ENCODE assay signal across 8 cellular contexts in genomic region chr13:91722267-91722884, GRCh38.
DNase-seq lines count a peak whose midpoint lies in the region; ATAC-seq and TF ChIP-seq lines count a peak whose summit lies in the region.

No MANE protein-coding gene starts in this region.

- no peaks in the 10 kb centered on the region for H3K27me3 ChIP-seq in left lung

- H3K27ac Mint-ChIP-seq in activated CD4-positive, alpha-beta memory T cell treated with anti-CD3 and anti-CD28 coated beads, Interleukin-2, amount 10 ng/mL, durations not matched to agents 7 days and 5 days, result no peak overlapping the region

- CTCF ChIA-PET in activated CD4-positive, alpha-beta memory T cell treated with anti-CD3 and anti-CD28 coated beads, Interleukin-2, amount 10 ng/mL, durations not matched to agents 7 days and 5 days (lab: Charles Lee), result interaction anchor here (0.6 to 1.5 kb wide), 3 partner anchors 42 to 411 kb away, joined by 3 to 4 read pairs (median 3); no protein-coding TSS in a partner anchor

- no peaks in the 10 kb centered on the region for H3K4me1 Mint-ChIP-seq in activated CD4-positive, alpha-beta memory T cell treated with anti-CD3 and anti-CD28 coated beads, Interleukin-2, amount 10 ng/mL, durations not matched to agents 7 days and 5 days

- TF ChIP-seq CTCF in GM12875 (IDR thresholded peaks at IDR 0.05; ENCODE audit: borderline replicate concordance, insufficient read depth, low read depth, low read length), result peak; percentile 16; the same call in 1 of the 2 replicates
- TF ChIP-seq CTCF in astrocyte of the cerebellum (IDR thresholded peaks at IDR 0.05; ENCODE audit: low read depth, low read length, missing control alignments), result peak; percentile 37
- TF ChIP-seq CTCF in left lung (IDR thresholded peaks at IDR 0.05), result peak; percentile 47 to 49

- H3K4me3 ChIP-seq in GM12875 (ENCODE audit: low read depth, low read length) (no peak overlapping the region), astrocyte of the cerebellum (ENCODE audit: low read depth, low read length) (no peak overlapping the region), left lung (no peak overlapping the region)

- H3K9me3 ChIP-seq in left lung, result no peaks in the 10 kb centered on the region

- intact Hi-C loops in left lung (cut with DNase I), result no loop called here

- H3K9me3 Mint-ChIP-seq in activated CD4-positive, alpha-beta memory T cell treated with anti-CD3 and anti-CD28 coated beads, Interleukin-2, amount 10 ng/mL, durations not matched to agents 7 days and 5 days, result no peaks in the 10 kb centered on the region

- peak; percentile 27 for DNase-seq in NCI-H1092 (lab: John Stamatoyannopoulos, UW)
- DNase-seq in astrocyte of the cerebellum (ENCODE audit: low read depth), result peak; percentile 26
- no peak for DNase-seq in left lung
- DNase-seq in islet precursor cell, result no peak
- no peak for DNase-seq in activated CD4-positive, alpha-beta memory T cell treated with anti-CD3 and anti-CD28 coated beads, Interleukin-2, amount 10 ng/mL, durations not matched to agents 7 days and 5 days
- DNase-seq in NCI-H187 treated with DMSO at 0.1 percent for 48 hours (lab: John Stamatoyannopoulos, UW), result no peak
- no peak for DNase-seq in cerebellum (ENCODE audit: low spot score)

- H3K4me1 ChIP-seq in left lung, result no peaks in the 10 kb centered on the region

- no peak overlapping the region for H3K4me3 Mint-ChIP-seq in activated CD4-positive, alpha-beta memory T cell treated with anti-CD3 and anti-CD28 coated beads, Interleukin-2, amount 10 ng/mL, durations not matched to agents 7 days and 5 days

- peak; percentile 69 for ATAC-seq in left lung

- POLR2A ChIA-PET in activated CD4-positive, alpha-beta memory T cell treated with anti-CD3 and anti-CD28 coated beads, Interleukin-2, amount 10 ng/mL, durations not matched to agents 7 days and 5 days (lab: Charles Lee), result no interaction called here

- in situ Hi-C loops in astrocyte of the cerebellum (cut with HindIII; ENCODE audit: low sequenced_read_pairs), result no loop called here

- peaks cover 1% of the 10 kb centered on the region for H3K27me3 Mint-ChIP-seq in activated CD4-positive, alpha-beta memory T cell treated with anti-CD3 and anti-CD28 coated beads, Interleukin-2, amount 10 ng/mL, durations not matched to agents 7 days and 5 days

- H3K27ac ChIP-seq in left lung, result no peak overlapping the region

- H3K36me3 Mint-ChIP-seq in activated CD4-positive, alpha-beta memory T cell treated with anti-CD3 and anti-CD28 coated beads, Interleukin-2, amount 10 ng/mL, durations not matched to agents 7 days and 5 days (ENCODE audit: low read depth), result no peaks in the 10 kb centered on the region

- no peaks in the 10 kb centered on the region for H3K36me3 ChIP-seq in left lung

Comparison
In these comparisons a context has a peak if more than half of its experiments do, and no peak if none do; other contexts are left out.
1. DNase-seq: peak in NCI-H1092 (single experiment) and astrocyte of the cerebellum (single experiment); none in left lung (0 of 2), islet precursor cell (single experiment), activated CD4-positive, alpha-beta memory T cell treated with anti-CD3 and anti-CD28 coated beads, Interleukin-2, amount 10 ng/mL, durations not matched to agents 7 days and 5 days (single experiment), NCI-H187 treated with DMSO at 0.1 percent for 48 hours (single experiment) and cerebellum (single experiment).
2. Peak in every context shown above with its lines, with median percentiles within 50 percentile points of each other: CTCF ChIP-seq.